Comparison of ENCODE assay signal across 9 cellular contexts in genomic region chr3:151230644-151231043, GRCh38. TPM values are rescaled to one million over a fixed set of nuclear protein-coding genes. Genes with fewer than 3 reads are reported as not detected.
A peak's percentile ranks its signal among the peaks of the same experiment; 100 is the strongest.
DNase-seq lines count a peak whose midpoint lies in the region; ATAC-seq, FAIRE-seq and TF ChIP-seq lines count a peak whose summit lies in the region.
"Had no signal": no experiment of that assay in that cellular context is flagged by ENCODE, and none has a peak within 500 bp of the region (broad histone marks: within the 10 kb centered on the region; RNA-seq: fewer than 3 reads in every experiment).

No MANE protein-coding gene starts in this region.

- peaks cover 30% of the 10 kb centered on the region for H3K4me1 Mint-ChIP-seq in endothelial cell (ENCODE audit: unreplicated experiment)

- H3K27me3 ChIP-seq in HUES48 (ENCODE audit: control insufficient read depth, insufficient read depth, low read length) (no peaks in the 10 kb centered on the region), gastroesophageal sphincter (no peaks in the 10 kb centered on the region), smooth muscle cell (ENCODE audit: low read depth) (no peaks in the 10 kb centered on the region)

- no peaks in the 10 kb centered on the region for H4K20me1 ChIP-seq in smooth muscle cell (ENCODE audit: low read depth)

- H3K4me3 Mint-ChIP-seq in endothelial cell (ENCODE audit: unreplicated experiment) = no peak overlapping the region

- H3K27ac Mint-ChIP-seq in endothelial cell (ENCODE audit: unreplicated experiment) = peak overlapping the region; percentile 67

- ATAC-seq in GM21360 (IDR thresholded peaks at IDR 0.05; ENCODE audit: unreplicated experiment) = peak; percentile 68
- ATAC-seq in gastroesophageal sphincter = no peak

- H3K9me3 ChIP-seq in HUES48 (ENCODE audit: control insufficient read depth, insufficient read depth, low read length) (no peaks in the 10 kb centered on the region), gastroesophageal sphincter (no peaks in the 10 kb centered on the region), smooth muscle cell (replicated peaks; ENCODE audit: low read depth) (no peaks in the 10 kb centered on the region)

- no peaks in the 10 kb centered on the region for H3F3A ChIP-seq in smooth muscle cell (ENCODE audit: low read depth)

- H3K27ac ChIP-seq in HUES48 (ENCODE audit: low read depth, low read length) (peak overlapping the region; percentile 62), gastroesophageal sphincter (peak overlapping the region in 1 of 4 donors; percentile 15), smooth muscle cell (ENCODE audit: low read depth) (no peak overlapping the region)

- H2AFZ ChIP-seq in smooth muscle cell (ENCODE audit: low read depth) = no peak overlapping the region

- H3K9me3 Mint-ChIP-seq in endothelial cell (ENCODE audit: unreplicated experiment) = no peaks in the 10 kb centered on the region

- DNase-seq in GM12892 (ENCODE audit: insufficient read length) (no peak), endothelial cell (ENCODE audit: low spot score) (no peak), mucosa of gallbladder (ENCODE audit: low spot score) (no peak), smooth muscle cell (lab: John Stamatoyannopoulos, UW; ENCODE audit: unreplicated experiment) (no peak), kidney glomerular epithelial cell (lab: John Stamatoyannopoulos, UW) (no peak)
- DNase-seq: IMR-90 had no signal

- TF ChIP-seq CTCF in endothelial cell (IDR thresholded peaks at IDR 0.05; ENCODE audit: unreplicated experiment) (no peak), gastroesophageal sphincter (IDR thresholded peaks at IDR 0.05) (no peak), smooth muscle cell (IDR thresholded peaks at IDR 0.05; ENCODE audit: borderline replicate concordance, insufficient read depth, poor library complexity, severe bottlenecking) (no peak)

- WGBS in gastroesophageal sphincter (ENCODE audit: low coverage in 1 of 2), 2 donors = 38 to 69% methylated on average over 3 to 4 of the region's 4 CpGs
- 89% methylated on average over 4 of the region's 4 CpGs for WGBS in smooth muscle cell (ENCODE audit: low lambda C conversion rate)

- TF ChIP-seq POLR2A in GM12892 (IDR thresholded peaks at IDR 0.05; ENCODE audit: low read depth, low read length) (no peak), gastroesophageal sphincter (IDR thresholded peaks at IDR 0.05) (no peak)

- no peak overlapping the region for H3K4me2 ChIP-seq in smooth muscle cell

- no peaks in the 10 kb centered on the region for H3K36me3 ChIP-seq in HUES48 (ENCODE audit: control insufficient read depth, insufficient read depth, low read length)
- H3K36me3 ChIP-seq in gastroesophageal sphincter = no peaks in the 10 kb centered on the region
- H3K36me3 ChIP-seq in smooth muscle cell (ENCODE audit: low read depth) = no peaks in the 10 kb centered on the region

- peak; percentile 27 for FAIRE-seq in GM12892 (lab: Jason Lieb, UNC)

- H3K36me3 Mint-ChIP-seq in endothelial cell (ENCODE audit: low read depth, unreplicated experiment) = no peaks in the 10 kb centered on the region

- no peak for TF ChIP-seq EP300 in gastroesophageal sphincter (IDR thresholded peaks at IDR 0.05)

- H3K9ac ChIP-seq in HUES48 (ENCODE audit: low read depth, low read length) (no peak overlapping the region), smooth muscle cell (ENCODE audit: low read depth) (no peak overlapping the region)

- no peaks in the 10 kb centered on the region for H3K79me2 ChIP-seq in smooth muscle cell (ENCODE audit: low read depth)

- H3K4me1 ChIP-seq in HUES48 (ENCODE audit: control insufficient read depth, insufficient read depth, low read length) (peaks cover 25% of the 10 kb centered on the region), gastroesophageal sphincter (peaks cover 8 to 88% (median 19%) of the 10 kb centered on the region in 3 donors), smooth muscle cell (ENCODE audit: low read depth) (peaks cover 11% of the 10 kb centered on the region)

- H3K27me3 Mint-ChIP-seq in endothelial cell (ENCODE audit: unreplicated experiment) = peaks cover 2% of the 10 kb centered on the region

- H3K4me3 ChIP-seq in HUES48 (ENCODE audit: low read depth, low read length) = peak overlapping the region; percentile 1; the same call in 1 of the 2 replicates
- H3K4me3 ChIP-seq in gastroesophageal sphincter = no peak overlapping the region
- H3K4me3 ChIP-seq in smooth muscle cell = no peak overlapping the region

RNA-seq across cellular contexts. Expression of gene GPR171, which starts 27.6 kb away (rescaled TPM):
- polyA plus RNA-seq in GM12892 (2012; ENCODE audit: missing spikeins) = not detected
- total RNA-seq in endothelial cell (ENCODE audit: unreplicated experiment) (not detected), mucosa of gallbladder (2.0 TPM), gastroesophageal sphincter (1 to 10 TPM in 2 of 4 donors, under 1 TPM in 2; 0.31 to 4.3 (median 1.2) TPM), smooth muscle cell (4.2 TPM in 1 of 2 replicates, not detected in the other)
- polyA plus RNA-seq in smooth muscle cell = 0.65 TPM in 1 of 2 replicates, not detected in the other
- total RNA-seq: IMR-90 had no signal
- polyA plus RNA-seq: IMR-90 had no signal

RNA-seq across cellular contexts. Expression of gene P2RY14, which starts 47.7 kb away (rescaled TPM):
- not detected for polyA plus RNA-seq in GM12892 (2012; ENCODE audit: missing spikeins)
- total RNA-seq in endothelial cell (ENCODE audit: unreplicated experiment) = 0.21 TPM
- total RNA-seq in mucosa of gallbladder = 14.6 TPM
- 10 to 100 TPM in 3 of 4 donors, 1 to 10 TPM in 1; 1.8 to 90.5 (median 16.2) TPM for total RNA-seq in gastroesophageal sphincter
- not detected in 2 replicates for total RNA-seq in smooth muscle cell
- not detected in 2 replicates for polyA plus RNA-seq in smooth muscle cell
- total RNA-seq: IMR-90 had no signal
- polyA plus RNA-seq: IMR-90 had no signal
